In the genomic region with DNA sequence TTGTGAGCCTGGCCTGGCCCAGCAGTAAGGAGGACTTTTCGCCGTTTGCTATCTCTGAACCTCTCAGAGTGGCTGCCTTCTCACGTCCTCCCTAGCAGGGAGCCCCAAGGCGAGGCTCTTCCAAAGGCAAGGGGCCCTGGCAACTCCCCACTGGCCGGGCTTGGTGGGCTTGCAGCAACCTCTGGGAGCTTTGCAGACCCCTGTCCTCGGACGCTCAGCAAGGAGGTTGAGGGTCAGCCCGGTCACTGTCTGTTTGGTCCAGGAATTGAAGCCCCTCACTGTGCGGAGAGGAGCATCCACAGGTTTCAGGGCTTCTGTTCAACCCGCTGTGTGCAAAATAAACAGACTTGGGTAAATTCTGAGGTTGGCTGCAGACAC, we compare ENCODE assay signal across 33 cellular contexts. TPM values are rescaled to one million over a fixed set of nuclear protein-coding genes. Genes with fewer than 3 reads are reported as not detected.
"Had no signal": no experiment of that assay in that cellular context is flagged by ENCODE, and none has a peak within 500 bp of the region (broad histone marks: within the 10 kb centered on the region; RNA-seq: fewer than 3 reads in every experiment).

No MANE protein-coding gene starts in this region.

- ATAC-seq: activated naive CD8-positive, alpha-beta T cell treated with anti-CD3 and anti-CD28 coated beads, Interleukin-2, amount 50 U/mL, for 24 hours; activated T-cell treated with anti-CD3 and anti-CD28 coated beads, Interleukin-2, amount 50 U/mL, for 4 hours had no signal

- H3K4me2 ChIP-seq: KMS-11, PC-9 had no signal

- H3K36me3 ChIP-seq: brain microvascular endothelial cell had no signal

- DNase-seq: activated B cell treated with CpG ODN at 0.5 μM for 24 hours; activated CD4-positive, alpha-beta memory T cell treated with anti-CD3 and anti-CD28 coated beads for 36 hours; activated CD4-positive, alpha-beta T cell treated with anti-CD3 and anti-CD28 coated beads for 4 hours; activated CD4-positive, alpha-beta T cell treated with anti-CD3 and anti-CD28 coated beads, Interleukin-2, amount 50 U/mL, for 1 hour; activated CD4-positive, CD25-positive, alpha-beta regulatory T cell treated with anti-CD3 and anti-CD28 coated beads, Interleukin-2, amount 50 U/mL, for 72 hours; activated CD8-positive, alpha-beta memory T cell treated with anti-CD3 and anti-CD28 coated beads, Interleukin-2, amount 50 U/mL, for 4 hours; activated effector memory CD4-positive, alpha-beta T cell treated with Interleukin-2 at 50 U/mL for 16 hours; activated naive CD4-positive, alpha-beta T cell treated with anti-CD3 and anti-CD28 coated beads, Interleukin-2, amount 10 ng/mL, durations not matched to agents 7 days and 5 days; activated naive CD8-positive, alpha-beta T cell treated with anti-CD3 and anti-CD28 coated beads, Interleukin-2, amount 50 U/mL, for 24 hours; activated T-cell treated with anti-CD3 and anti-CD28 coated beads for 4 hours; activated T-cell treated with anti-CD3 and anti-CD28 coated beads, Interleukin-2, amount 50 U/mL, for 4 hours; amniotic stem cell; aorta; brain microvascular endothelial cell; NCI-H1092 treated with DMSO at 0.1 percent for 48 hours; NCI-H187; NCI-H2029 treated with DMSO at 0.1 percent for 48 hours; NCI-H2107; NCI-H2171; NCI-H510A; NCI-H526; NCI-H748 treated with DMSO at 0.1 percent for 48 hours; NK-92 treated with Interleukin-12 subunit alpha and Interleukin-12 subunit beta, amount 100 ng/mL, for 24 hours; PC-9; Right ventricle myocardium superior; SW 1271; T-helper 1 cell; T-helper 2 cell; T-helper 9 cell had no signal

- H3K4me3 ChIP-seq: PC-9 had no signal

- H3K27ac ChIP-seq: brain microvascular endothelial cell, KMS-11, PC-9, RWPE1, VCaP had no signal

- H3K27me3 ChIP-seq: brain microvascular endothelial cell had no signal

- H3K9ac ChIP-seq: KMS-11 had no signal

- H2AFZ ChIP-seq: PC-9 had no signal

RNA-seq across cellular contexts. Expression of gene TBXT, which starts 28.2 kb away (rescaled TPM):
- total RNA-seq: activated CD4-positive, alpha-beta memory T cell treated with anti-CD3 and anti-CD28 coated beads for 36 hours; activated T-cell treated with anti-CD3 and anti-CD28 coated beads, Interleukin-2, amount 50 U/mL, for 4 hours; aorta; M059J; PC-9; Right ventricle myocardium superior had no signal
- polyA plus RNA-seq: aorta had no signal
